1 cellular context compared by ENCODE assay signal in genomic region chr4:187422655-187423054, GRCh38.
TF ChIP-seq lines count a peak whose summit lies in the region.

No MANE protein-coding gene starts in this region.

TF ChIP-seq in K562, 482 proteins besides CTCF, POLR2A, EP300 and RAD21 (continued from another document):
- TF ChIP-seq, protein P1, sequence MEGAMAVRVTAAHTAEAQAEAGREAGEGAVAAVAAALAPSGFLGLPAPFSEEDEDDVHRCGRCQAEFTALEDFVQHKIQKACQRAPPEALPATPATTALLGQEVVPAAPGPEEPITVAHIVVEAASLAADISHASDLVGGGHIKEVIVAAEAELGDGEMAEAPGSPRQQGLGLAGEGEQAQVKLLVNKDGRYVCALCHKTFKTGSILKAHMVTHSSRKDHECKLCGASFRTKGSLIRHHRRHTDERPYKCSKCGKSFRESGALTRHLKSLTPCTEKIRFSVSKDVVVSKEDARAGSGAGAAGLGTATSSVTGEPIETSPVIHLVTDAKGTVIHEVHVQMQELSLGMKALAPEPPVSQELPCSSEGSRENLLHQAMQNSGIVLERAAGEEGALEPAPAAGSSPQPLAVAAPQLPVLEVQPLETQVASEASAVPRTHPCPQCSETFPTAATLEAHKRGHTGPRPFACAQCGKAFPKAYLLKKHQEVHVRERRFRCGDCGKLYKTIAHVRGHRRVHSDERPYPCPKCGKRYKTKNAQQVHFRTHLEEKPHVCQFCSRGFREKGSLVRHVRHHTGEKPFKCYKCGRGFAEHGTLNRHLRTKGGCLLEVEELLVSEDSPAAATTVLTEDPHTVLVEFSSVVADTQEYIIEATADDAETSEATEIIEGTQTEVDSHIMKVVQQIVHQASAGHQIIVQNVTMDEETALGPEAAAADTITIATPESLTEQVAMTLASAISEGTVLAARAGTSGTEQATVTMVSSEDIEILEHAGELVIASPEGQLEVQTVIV (CRISPR knock-in tag; IDR thresholded peaks at IDR 0.05; ENCODE audit: borderline replicate concordance): no peak
- no peak for TF ChIP-seq FOXP1 (CRISPR knock-in tag; IDR thresholded peaks at IDR 0.05)
- TF ChIP-seq SIX5 (IDR thresholded peaks at IDR 0.05; ENCODE audit: borderline replicate concordance in 1 of 2, insufficient read depth in 1 of 2, low read depth in 1 of 2, low read length in 2 of 2): no peak
- TF ChIP-seq PREB (CRISPR knock-in tag; IDR thresholded peaks at IDR 0.05): no peak
- TF ChIP-seq, protein P2, sequence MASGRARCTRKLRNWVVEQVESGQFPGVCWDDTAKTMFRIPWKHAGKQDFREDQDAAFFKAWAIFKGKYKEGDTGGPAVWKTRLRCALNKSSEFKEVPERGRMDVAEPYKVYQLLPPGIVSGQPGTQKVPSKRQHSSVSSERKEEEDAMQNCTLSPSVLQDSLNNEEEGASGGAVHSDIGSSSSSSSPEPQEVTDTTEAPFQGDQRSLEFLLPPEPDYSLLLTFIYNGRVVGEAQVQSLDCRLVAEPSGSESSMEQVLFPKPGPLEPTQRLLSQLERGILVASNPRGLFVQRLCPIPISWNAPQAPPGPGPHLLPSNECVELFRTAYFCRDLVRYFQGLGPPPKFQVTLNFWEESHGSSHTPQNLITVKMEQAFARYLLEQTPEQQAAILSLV (tag; IDR thresholded peaks at IDR 0.05): no peak
- no peak for TF ChIP-seq CHD2 (IDR thresholded peaks at IDR 0.05; ENCODE audit: low read depth, low read length)
- no peak for TF ChIP-seq MAFG (tag; conservative IDR thresholded peaks at IDR 0.05)
- no peak for TF ChIP-seq STAG1 (CRISPR knock-in tag; IDR thresholded peaks at IDR 0.05; ENCODE audit: borderline replicate concordance)
- peak; percentile 80 for TF ChIP-seq CBFA2T3 (IDR thresholded peaks at IDR 0.05)
- TF ChIP-seq, protein P3, sequence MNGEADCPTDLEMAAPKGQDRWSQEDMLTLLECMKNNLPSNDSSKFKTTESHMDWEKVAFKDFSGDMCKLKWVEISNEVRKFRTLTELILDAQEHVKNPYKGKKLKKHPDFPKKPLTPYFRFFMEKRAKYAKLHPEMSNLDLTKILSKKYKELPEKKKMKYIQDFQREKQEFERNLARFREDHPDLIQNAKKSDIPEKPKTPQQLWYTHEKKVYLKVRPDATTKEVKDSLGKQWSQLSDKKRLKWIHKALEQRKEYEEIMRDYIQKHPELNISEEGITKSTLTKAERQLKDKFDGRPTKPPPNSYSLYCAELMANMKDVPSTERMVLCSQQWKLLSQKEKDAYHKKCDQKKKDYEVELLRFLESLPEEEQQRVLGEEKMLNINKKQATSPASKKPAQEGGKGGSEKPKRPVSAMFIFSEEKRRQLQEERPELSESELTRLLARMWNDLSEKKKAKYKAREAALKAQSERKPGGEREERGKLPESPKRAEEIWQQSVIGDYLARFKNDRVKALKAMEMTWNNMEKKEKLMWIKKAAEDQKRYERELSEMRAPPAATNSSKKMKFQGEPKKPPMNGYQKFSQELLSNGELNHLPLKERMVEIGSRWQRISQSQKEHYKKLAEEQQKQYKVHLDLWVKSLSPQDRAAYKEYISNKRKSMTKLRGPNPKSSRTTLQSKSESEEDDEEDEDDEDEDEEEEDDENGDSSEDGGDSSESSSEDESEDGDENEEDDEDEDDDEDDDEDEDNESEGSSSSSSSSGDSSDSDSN (IDR thresholded peaks at IDR 0.05; ENCODE audit: borderline replicate concordance in 1 of 2, low read depth in 2 of 2, low read length in 2 of 2): no peak
- TF ChIP-seq U2AF1 (optimal IDR thresholded peaks at IDR 0.05; ENCODE audit: low read depth, low read length): no peak
- no peak for TF ChIP-seq CEBPZ (IDR thresholded peaks at IDR 0.05; ENCODE audit: borderline replicate concordance, low read depth, low read length)
- TF ChIP-seq BCL6 (CRISPR knock-in tag; IDR thresholded peaks at IDR 0.05): no peak
- no peak for TF ChIP-seq GTF2F1 (IDR thresholded peaks at IDR 0.05; ENCODE audit: low read depth, low read length)
- peak; percentile 70 for TF ChIP-seq ARID1B (IDR thresholded peaks at IDR 0.05)
- no peak for TF ChIP-seq ZFP30 (CRISPR knock-in tag; IDR thresholded peaks at IDR 0.05; ENCODE audit: borderline replicate concordance)
- no peak for TF ChIP-seq HDAC3 (IDR thresholded peaks at IDR 0.05; ENCODE audit: borderline replicate concordance, partially characterized antibody)
- peak; percentile 81 for TF ChIP-seq ZNF431 (CRISPR knock-in tag; IDR thresholded peaks at IDR 0.05)
- no peak for TF ChIP-seq EHMT2 (IDR thresholded peaks at IDR 0.05)
- no peak for TF ChIP-seq FOXK1 (CRISPR knock-in tag; IDR thresholded peaks at IDR 0.05; ENCODE audit: borderline replicate concordance)
- no peak for TF ChIP-seq KLF1 (tag; IDR thresholded peaks at IDR 0.05)
- TF ChIP-seq MXI1 (IDR thresholded peaks at IDR 0.05; ENCODE audit: low read depth, low read length): no peak
- no peak for TF ChIP-seq AFF1 (IDR thresholded peaks at IDR 0.05; ENCODE audit: low read depth in 1 of 2, partially characterized antibody in 2 of 2)
- peak; percentile 87 for TF ChIP-seq PKNOX1 (IDR thresholded peaks at IDR 0.05)
- peak; percentile 43 for TF ChIP-seq TEAD4 (IDR thresholded peaks at IDR 0.05; ENCODE audit: low read length)
- no peak for TF ChIP-seq TEAD4 (CRISPR knock-in tag; IDR thresholded peaks at IDR 0.05; ENCODE audit: borderline replicate concordance)
- TF ChIP-seq TCF3 (CRISPR knock-in tag; IDR thresholded peaks at IDR 0.05): peak; percentile 78
- TF ChIP-seq TAL1 (IDR thresholded peaks at IDR 0.05): peak; percentile 60
- no peak for TF ChIP-seq ZNF24 (IDR thresholded peaks at IDR 0.05)
- no peak for TF ChIP-seq ZNF586 (CRISPR knock-in tag; conservative IDR thresholded peaks at IDR 0.05)
- no peak for TF ChIP-seq ZFP36 (IDR thresholded peaks at IDR 0.05; ENCODE audit: low read depth, low read length, partially characterized antibody)
- no peak for TF ChIP-seq KAT8 (IDR thresholded peaks at IDR 0.05; ENCODE audit: low read depth)
- TF ChIP-seq GATA2 (CRISPR knock-in tag; IDR thresholded peaks at IDR 0.05): peak; percentile 62; the same call in 1 of the 2 replicates
- TF ChIP-seq ZNF175 (CRISPR knock-in tag; IDR thresholded peaks at IDR 0.05; ENCODE audit: low read depth): no peak
- peak; percentile 19; the same call in 1 of the 2 replicates for TF ChIP-seq DPF2 (IDR thresholded peaks at IDR 0.05)
- TF ChIP-seq CBFA2T2 (conservative IDR thresholded peaks at IDR 0.05): peak; percentile 57
- TF ChIP-seq, protein P4, sequence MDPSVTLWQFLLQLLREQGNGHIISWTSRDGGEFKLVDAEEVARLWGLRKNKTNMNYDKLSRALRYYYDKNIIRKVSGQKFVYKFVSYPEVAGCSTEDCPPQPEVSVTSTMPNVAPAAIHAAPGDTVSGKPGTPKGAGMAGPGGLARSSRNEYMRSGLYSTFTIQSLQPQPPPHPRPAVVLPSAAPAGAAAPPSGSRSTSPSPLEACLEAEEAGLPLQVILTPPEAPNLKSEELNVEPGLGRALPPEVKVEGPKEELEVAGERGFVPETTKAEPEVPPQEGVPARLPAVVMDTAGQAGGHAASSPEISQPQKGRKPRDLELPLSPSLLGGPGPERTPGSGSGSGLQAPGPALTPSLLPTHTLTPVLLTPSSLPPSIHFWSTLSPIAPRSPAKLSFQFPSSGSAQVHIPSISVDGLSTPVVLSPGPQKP (CRISPR knock-in tag; IDR thresholded peaks at IDR 0.05): no peak
- TF ChIP-seq HCFC1 (IDR thresholded peaks at IDR 0.05; ENCODE audit: low read depth, low read length): no peak
- no peak for TF ChIP-seq NEUROD1 (IDR thresholded peaks at IDR 0.05; ENCODE audit: borderline replicate concordance, low read depth, low read length, partially characterized antibody)
- no peak for TF ChIP-seq NFYB (IDR thresholded peaks at IDR 0.05; ENCODE audit: extremely low read depth, insufficient read length)
- no peak for TF ChIP-seq NFIC (IDR thresholded peaks at IDR 0.05)
- no peak for TF ChIP-seq REST (CRISPR knock-in tag; IDR thresholded peaks at IDR 0.05; ENCODE audit: low read depth)
- no peak for TF ChIP-seq PRMT5 (CRISPR knock-in tag; IDR thresholded peaks at IDR 0.05)
- TF ChIP-seq POU5F1 (IDR thresholded peaks at IDR 0.05; ENCODE audit: borderline replicate concordance, low read depth, low read length, partially characterized antibody): no peak
